ENCODE assay signal across 8 cellular contexts in the genomic region with DNA sequence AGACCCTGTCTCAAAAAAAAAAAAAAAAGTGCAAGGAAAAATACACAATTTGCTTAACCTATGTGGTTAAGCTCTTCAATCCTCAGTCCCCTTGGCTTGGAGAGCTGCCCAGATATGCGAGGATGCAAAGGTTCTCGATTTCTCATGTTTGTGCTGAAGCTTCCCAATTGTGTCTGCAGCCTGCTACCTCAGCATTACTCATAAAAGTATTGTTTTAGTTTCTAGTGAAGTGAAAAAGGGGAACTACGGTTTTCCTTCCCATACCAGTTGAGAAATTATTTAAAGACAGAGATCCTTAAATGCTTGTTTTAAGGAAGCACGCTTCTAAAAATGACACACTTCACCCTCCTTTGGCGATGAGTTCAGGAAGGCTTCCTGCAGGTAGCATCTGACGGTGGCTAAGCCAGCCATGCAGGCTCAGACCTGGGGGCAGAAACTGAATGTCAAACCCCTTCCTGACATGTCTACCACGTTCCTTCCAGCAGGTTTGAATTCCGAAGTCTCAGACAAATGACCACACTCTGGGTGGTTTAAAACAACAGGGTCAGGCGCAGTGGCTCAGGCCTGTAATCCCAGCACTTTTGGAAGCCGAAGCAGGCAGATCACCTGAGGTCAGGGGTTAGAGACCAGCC. TPM values are rescaled to one million over a fixed set of nuclear protein-coding genes. Genes with fewer than 3 reads are reported as not detected.
DNase-seq lines count a peak whose midpoint lies in the region; ATAC-seq, FAIRE-seq and TF ChIP-seq lines count a peak whose summit lies in the region.

No MANE protein-coding gene starts in this region.

- H3K4me3 Mint-ChIP-seq in activated B cell treated with CpG ODN at 0.5 μM for 24 hours, result peak overlapping the region; percentile 49
- H3K4me3 Mint-ChIP-seq in activated CD4-positive, alpha-beta memory T cell treated with anti-CD3 and anti-CD28 coated beads for 36 hours, result no peak overlapping the region

- H3K9me3 Mint-ChIP-seq in activated B cell treated with CpG ODN at 0.5 μM for 24 hours, result peaks cover 7% of the 10 kb centered on the region
- H3K9me3 Mint-ChIP-seq in activated CD4-positive, alpha-beta memory T cell treated with anti-CD3 and anti-CD28 coated beads for 36 hours, result peaks cover 5% of the 10 kb centered on the region

- CTCF ChIA-PET in activated B cell treated with CpG ODN at 0.5 μM for 24 hours (lab: Charles Lee), result interaction anchor here (0.6 kb wide), 1 partner anchor 155 kb away, joined by 3 read pairs; no protein-coding TSS in a partner anchor
- CTCF ChIA-PET in activated CD4-positive, alpha-beta memory T cell treated with anti-CD3 and anti-CD28 coated beads for 36 hours (lab: Charles Lee), result interaction anchor here (0.6 kb wide), 1 partner anchor 10 kb away, joined by 4 read pairs; no protein-coding TSS in a partner anchor

- H3K27me3 Mint-ChIP-seq in activated B cell treated with CpG ODN at 0.5 μM for 24 hours, result no peaks in the 10 kb centered on the region
- H3K27me3 Mint-ChIP-seq in activated CD4-positive, alpha-beta memory T cell treated with anti-CD3 and anti-CD28 coated beads for 36 hours, result no peaks in the 10 kb centered on the region

- peaks cover 77% of the 10 kb centered on the region for H3K36me3 Mint-ChIP-seq in activated B cell treated with CpG ODN at 0.5 μM for 24 hours (ENCODE audit: low read depth)
- H3K36me3 Mint-ChIP-seq in activated CD4-positive, alpha-beta memory T cell treated with anti-CD3 and anti-CD28 coated beads for 36 hours, result peaks cover 1% of the 10 kb centered on the region

- no peak for FAIRE-seq in D721Med (lab: Jason Lieb, UNC)

- peak; percentile 38 for ATAC-seq in GM18499 (IDR thresholded peaks at IDR 0.05; ENCODE audit: insufficient read depth, unreplicated experiment)
- peak; percentile 56 for ATAC-seq in HG03103 (IDR thresholded peaks at IDR 0.05; ENCODE audit: low read depth, unreplicated experiment)
- ATAC-seq in activated B cell treated with CpG ODN at 0.5 μM for 24 hours (ENCODE audit: low read depth), result peak; percentile 35

- H3K4me1 Mint-ChIP-seq in activated B cell treated with CpG ODN at 0.5 μM for 24 hours, result peaks cover 76% of the 10 kb centered on the region
- peaks cover 44% of the 10 kb centered on the region for H3K4me1 Mint-ChIP-seq in activated CD4-positive, alpha-beta memory T cell treated with anti-CD3 and anti-CD28 coated beads for 36 hours (ENCODE audit: low read depth)

- POLR2A ChIA-PET in activated B cell treated with CpG ODN at 0.5 μM for 24 hours (lab: Charles Lee), result interaction anchor here (0.7 to 3.3 kb wide), 5 partner anchors 35 to 287 kb away, joined by 4 to 15 read pairs (median 6); partner anchors contain the start of gene RUBCNL
- POLR2A ChIA-PET in activated CD4-positive, alpha-beta memory T cell treated with anti-CD3 and anti-CD28 coated beads for 36 hours (lab: Charles Lee), result interaction anchor here (0.7 kb wide), 1 partner anchor 16 kb away, joined by 3 read pairs; no protein-coding TSS in a partner anchor

- TF ChIP-seq CTCF in activated B cell treated with CpG ODN at 0.5 μM for 24 hours (IDR thresholded peaks at IDR 0.05), result no peak
- no peak for TF ChIP-seq CTCF in D721Med (IDR thresholded peaks at IDR 0.05; ENCODE audit: insufficient read depth, missing control alignments)

- no peak for DNase-seq in activated B cell treated with CpG ODN at 0.5 μM for 24 hours
- DNase-seq in non-pigmented ciliary epithelial cell (ENCODE audit: low read depth), result peak; percentile 80
- DNase-seq in GM19238 (ENCODE audit: insufficient read length, low spot score), result no peak
- DNase-seq in D721Med (ENCODE audit: insufficient read length, low spot score), result no peak
- DNase-seq in activated CD4-positive, alpha-beta memory T cell treated with anti-CD3 and anti-CD28 coated beads for 36 hours, result no peak
- no peak for DNase-seq in stimulated activated CD4-positive, alpha-beta T cell treated with anti-CD3 and anti-CD28 coated beads, Interleukin-4, amount 100 ng/mL, for 24 hours

- intact Hi-C loops in activated B cell treated with CpG ODN at 0.5 μM for 24 hours (cut with micrococcal nuclease), result loop anchor here (1.0 to 2.0 kb wide), 2 partner anchors 18 to 48 kb away; partner anchors contain the start of gene RUBCNL
- intact Hi-C loops in activated CD4-positive, alpha-beta memory T cell treated with anti-CD3 and anti-CD28 coated beads for 36 hours (cut with micrococcal nuclease), result no loop called here

- peak overlapping the region; percentile 91 for H3K27ac Mint-ChIP-seq in activated B cell treated with CpG ODN at 0.5 μM for 24 hours
- no peak overlapping the region for H3K27ac Mint-ChIP-seq in activated CD4-positive, alpha-beta memory T cell treated with anti-CD3 and anti-CD28 coated beads for 36 hours

RNA-seq across cellular contexts. Expression of gene RUBCNL, which starts 47.9 kb away (rescaled TPM):
- total RNA-seq in activated B cell treated with CpG ODN at 0.5 μM for 24 hours, result 133 and 168 TPM in 2 replicates
- under 1 TPM; 0.73 to 0.74 TPM for total RNA-seq in activated CD4-positive, alpha-beta memory T cell treated with anti-CD3 and anti-CD28 coated beads for 36 hours

Comparison
In these comparisons a context has a peak if more than half of its experiments do, and no peak if none do; other contexts are left out.
1. RNA of gene RUBCNL, which starts 47.9 kb away (total RNA-seq): 133 to 168 TPM in activated B cell treated with CpG ODN at 0.5 μM for 24 hours; 0.73 to 0.74 TPM in activated CD4-positive, alpha-beta memory T cell treated with anti-CD3 and anti-CD28 coated beads for 36 hours; every median in the first group is over 10 times any median in the second.
2. Peak in every context shown above with its lines, with median percentiles within 50 percentile points of each other: ATAC-seq.